In the genomic region with DNA sequence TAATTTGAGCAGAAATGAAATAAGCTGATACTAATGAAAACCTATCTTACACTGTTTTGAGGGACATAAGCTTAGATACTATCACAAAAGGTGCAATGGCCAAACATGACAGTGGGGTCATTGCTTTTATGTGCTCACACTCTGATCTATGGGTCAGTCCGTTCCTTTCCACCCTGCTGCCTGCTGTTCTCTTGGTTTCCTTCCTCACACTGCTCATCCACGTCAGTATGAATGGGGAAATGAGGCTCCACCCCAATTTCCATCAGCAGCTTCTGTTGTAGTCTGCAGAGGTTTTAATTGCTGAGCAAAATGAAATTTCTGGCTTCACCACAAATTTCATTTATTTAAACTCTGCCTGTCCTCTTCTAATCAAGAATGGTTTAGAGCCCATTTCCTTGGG, we compare ENCODE assay signal across 15 cellular contexts.
DNase-seq lines count a peak whose midpoint lies in the region; ATAC-seq and TF ChIP-seq lines count a peak whose summit lies in the region.
"Had no signal": no experiment of that assay in that cellular context is flagged by ENCODE, and none has a peak within 500 bp of the region (broad histone marks: within the 10 kb centered on the region; RNA-seq: fewer than 3 reads in every experiment).

No MANE protein-coding gene starts in this region.

- intact Hi-C loops in heart left ventricle (cut with DNase I), result loop anchor here in 5 of 10 donors (5.0 to 10.0 kb wide), 4 partner anchors 95 to 685 kb away; a partner anchor contains a TSS
- intact Hi-C loops in Right ventricle myocardium inferior (cut with DNase I), result loop anchor here (10.0 kb wide), 2 partner anchors 95 to 685 kb away; a partner anchor contains a TSS
- intact Hi-C loops in colonic mucosa (cut with DNase I), result loop anchor here (10.0 kb wide), 1 partner anchor 105 kb away; no protein-coding TSS in a partner anchor

- no peak for TF ChIP-seq POLR2A in heart left ventricle (IDR thresholded peaks at IDR 0.05)

- DNase-seq in heart left ventricle (no peak), Right ventricle myocardium inferior (ENCODE audit: missing footprints) (no peak), colonic mucosa (no peak), endothelial cell (ENCODE audit: low spot score) (no peak), lung microvascular endothelial cell (ENCODE audit: low read depth in 2 of 2) (peak; percentile 48 to 90)
- no peak for DNase-seq in activated T-cell treated with anti-CD3 and anti-CD28 coated beads, Interleukin-2, amount 50 U/mL, for 4 hours
- DNase-seq: AML-193; Caco-2; CD4-positive, alpha-beta T cell had no signal

- peaks cover 51% of the 10 kb centered on the region for H3K4me1 Mint-ChIP-seq in endothelial cell (ENCODE audit: unreplicated experiment)
- H3K4me1 Mint-ChIP-seq in activated T-cell treated with anti-CD3 and anti-CD28 coated beads, Interleukin-2, amount 50 U/mL, for 4 hours (ENCODE audit: low read depth), result no peaks in the 10 kb centered on the region

- H3K4me3 Mint-ChIP-seq in endothelial cell (ENCODE audit: unreplicated experiment), result no peak overlapping the region
- H3K4me3 Mint-ChIP-seq in activated T-cell treated with anti-CD3 and anti-CD28 coated beads, Interleukin-2, amount 50 U/mL, for 4 hours, result no peak overlapping the region
- H3K4me3 Mint-ChIP-seq: CD4-positive, alpha-beta T cell had no signal

- H3K27me3 ChIP-seq in heart left ventricle (no peaks in the 10 kb centered on the region), colonic mucosa (no peaks in the 10 kb centered on the region)

- WGBS in heart left ventricle, 4 donors, result 56 to 85% (median 68%) methylated on average over 2 of the region's 2 CpGs

- no peak overlapping the region for H3K27ac ChIP-seq in heart left ventricle
- H3K27ac ChIP-seq in colonic mucosa, result peak overlapping the region; percentile 83
- H3K27ac ChIP-seq: 22Rv1, A549, C4-2B had no signal

- peaks cover 0 to 65% (median 18%) of the 10 kb centered on the region in 9 donors for H3K36me3 ChIP-seq in heart left ventricle
- H3K36me3 ChIP-seq in colonic mucosa, result no peaks in the 10 kb centered on the region

- H3K27ac Mint-ChIP-seq in endothelial cell (ENCODE audit: unreplicated experiment), result peak overlapping the region; percentile 91
- H3K27ac Mint-ChIP-seq: CD4-positive, alpha-beta T cell had no signal

- TF ChIP-seq CTCF in heart left ventricle (IDR thresholded peaks at IDR 0.05) (no peak), colonic mucosa (IDR thresholded peaks at IDR 0.05) (no peak), endothelial cell (IDR thresholded peaks at IDR 0.05; ENCODE audit: unreplicated experiment) (no peak)

- H3K9me3 ChIP-seq in heart left ventricle, result no peaks in the 10 kb centered on the region
- no peaks in the 10 kb centered on the region for H3K9me3 ChIP-seq in colonic mucosa
- H3K9me3 ChIP-seq: A549, Caco-2, HAP-1 had no signal

- peaks cover 24% of the 10 kb centered on the region for H3K27me3 Mint-ChIP-seq in endothelial cell (ENCODE audit: unreplicated experiment)
- no peaks in the 10 kb centered on the region for H3K27me3 Mint-ChIP-seq in activated T-cell treated with anti-CD3 and anti-CD28 coated beads, Interleukin-2, amount 50 U/mL, for 4 hours (ENCODE audit: low read depth)
- H3K27me3 Mint-ChIP-seq: CD4-positive, alpha-beta T cell had no signal

- ATAC-seq in heart left ventricle (peak in 3 of 4 donors; percentile 15 to 46 (median 40)), Right ventricle myocardium inferior (no peak), GM21528 (IDR thresholded peaks at IDR 0.05; ENCODE audit: low FRiP score, unreplicated experiment) (no peak), GM18858 (IDR thresholded peaks at IDR 0.05; ENCODE audit: unreplicated experiment) (no peak)
- ATAC-seq in activated T-cell treated with anti-CD3 and anti-CD28 coated beads, Interleukin-2, amount 50 U/mL, for 4 hours, result no peak
- ATAC-seq: A549 had no signal

- H3K9ac ChIP-seq in colonic mucosa (ENCODE audit: low read depth in 2 of 2, low read length in 2 of 2), result no peak overlapping the region

- no peaks in the 10 kb centered on the region for H3K9me3 Mint-ChIP-seq in endothelial cell (ENCODE audit: unreplicated experiment)
- no peaks in the 10 kb centered on the region for H3K9me3 Mint-ChIP-seq in activated T-cell treated with anti-CD3 and anti-CD28 coated beads, Interleukin-2, amount 50 U/mL, for 4 hours
- H3K9me3 Mint-ChIP-seq: CD4-positive, alpha-beta T cell had no signal

- H3K36me3 Mint-ChIP-seq in endothelial cell (ENCODE audit: low read depth, unreplicated experiment), result peaks cover 69% of the 10 kb centered on the region
- H3K36me3 Mint-ChIP-seq in activated T-cell treated with anti-CD3 and anti-CD28 coated beads, Interleukin-2, amount 50 U/mL, for 4 hours (ENCODE audit: insufficient read depth), result peaks cover 21% of the 10 kb centered on the region

- H3K4me3 ChIP-seq in heart left ventricle (no peak overlapping the region), colonic mucosa (no peak overlapping the region)
- H3K4me3 ChIP-seq: A549, HAP-1 had no signal

- H3K4me1 ChIP-seq in heart left ventricle (peaks cover 0 to 17% (median 4%) of the 10 kb centered on the region in 12 donors), colonic mucosa (peaks cover 6% of the 10 kb centered on the region)
- H3K4me1 ChIP-seq: A549, Caco-2, HAP-1 had no signal

Comparison
In these comparisons a context has a peak if more than half of its experiments do, and no peak if none do; other contexts are left out.
1. ATAC-seq: peak in heart left ventricle (3 of 4); none in Right ventricle myocardium inferior (single experiment), GM21528 (single experiment), GM18858 (single experiment) and activated T-cell treated with anti-CD3 and anti-CD28 coated beads, Interleukin-2, amount 50 U/mL, for 4 hours (0 of 2).
2. DNase-seq: peak in lung microvascular endothelial cell (2 of 2); none in heart left ventricle (0 of 5), Right ventricle myocardium inferior (single experiment), colonic mucosa (single experiment), endothelial cell (single experiment) and activated T-cell treated with anti-CD3 and anti-CD28 coated beads, Interleukin-2, amount 50 U/mL, for 4 hours (single experiment).